8 cellular contexts compared by ENCODE assay signal in genomic region chr5:138543730-138544104, GRCh38. TPM values are rescaled to one million over a fixed set of nuclear protein-coding genes. Genes with fewer than 3 reads are reported as not detected.
DNase-seq lines count a peak whose midpoint lies in the region; ATAC-seq, FAIRE-seq and TF ChIP-seq lines count a peak whose summit lies in the region.

No MANE protein-coding gene starts in this region.

- peaks cover 52% of the 10 kb centered on the region for H3K4me1 ChIP-seq in CD8-positive, alpha-beta T cell (ENCODE audit: insufficient read depth, low read length)
- H3K4me1 ChIP-seq in astrocyte (ENCODE audit: insufficient read depth, low read length), result peaks cover 22% of the 10 kb centered on the region
- peaks cover 40 to 62% of the 10 kb centered on the region in 2 donors for H3K4me1 ChIP-seq in thoracic aorta (ENCODE audit: control insufficient read depth in 1 of 2, low read depth in 2 of 2)

- peak overlapping the region; percentile 100 for H3K27ac ChIP-seq in CD8-positive, alpha-beta T cell (ENCODE audit: low read depth, low read length)
- peak overlapping the region; percentile 100 for H3K27ac ChIP-seq in astrocyte (ENCODE audit: low read depth, low read length)
- H3K27ac ChIP-seq in thoracic aorta, result peak overlapping the region; percentile 98 to 99

- no peaks in the 10 kb centered on the region for H3K9me3 Mint-ChIP-seq in CD8-positive, alpha-beta T cell
- H3K9me3 Mint-ChIP-seq in astrocyte (ENCODE audit: unreplicated experiment), result no peaks in the 10 kb centered on the region

- FAIRE-seq in astrocyte (lab: Jason Lieb, UNC), result no peak

- peaks cover 73% of the 10 kb centered on the region for H3K4me1 Mint-ChIP-seq in CD8-positive, alpha-beta T cell (ENCODE audit: low read depth)
- peaks cover 46% of the 10 kb centered on the region for H3K4me1 Mint-ChIP-seq in astrocyte (ENCODE audit: low read depth, unreplicated experiment)

- CTCF ChIA-PET in CD8-positive, alpha-beta T cell (lab: Charles Lee), result interaction anchor here (0.9 to 1.9 kb wide), 8 partner anchors 10 to 192 kb away, joined by 3 to 9 read pairs (median 4); partner anchors contain the start of gene KDM3B

- no peaks in the 10 kb centered on the region for H3K9me3 ChIP-seq in CD8-positive, alpha-beta T cell (ENCODE audit: low read length)
- H3K9me3 ChIP-seq in astrocyte (ENCODE audit: insufficient read depth, low read depth, low read length) (no peaks in the 10 kb centered on the region), thoracic aorta (no peaks in the 10 kb centered on the region)

- peak overlapping the region; percentile 98 for H3K9ac ChIP-seq in astrocyte (ENCODE audit: low read length)

- peak overlapping the region; percentile 90 for H3K4me2 ChIP-seq in astrocyte (ENCODE audit: low read length)

- POLR2A ChIA-PET in CD8-positive, alpha-beta T cell (lab: Charles Lee), result interaction anchor here (0.6 to 2.9 kb wide), 19 partner anchors 9 to 860 kb away, joined by 3 to 45 read pairs (median 5); partner anchors contain the start of genes CDC23, EGR1, FAM53C and HSPA9

- H3K36me3 Mint-ChIP-seq in CD8-positive, alpha-beta T cell, result peaks cover 35% of the 10 kb centered on the region
- peaks cover 1% of the 10 kb centered on the region for H3K36me3 Mint-ChIP-seq in astrocyte (ENCODE audit: low read depth, unreplicated experiment)

- no peak for DNase-seq in CD8-positive, alpha-beta T cell
- DNase-seq in GM19240 (ENCODE audit: insufficient read length, low spot score) (peak; percentile 33), astrocyte (ENCODE audit: low read depth) (peak; percentile 80), kidney glomerular epithelial cell (lab: John Stamatoyannopoulos, UW) (peak; percentile 79), thoracic aorta (ENCODE audit: low spot score) (no peak), DMS79 treated with DMSO at 0.1 percent for 48 hours (lab: John Stamatoyannopoulos, UW) (no peak), DMS 273 treated with DMSO at 0.1 percent for 48 hours (lab: John Stamatoyannopoulos, UW) (no peak)

- intact Hi-C loops in CD8-positive, alpha-beta T cell (cut with DNase I, micrococcal nuclease), result loop anchor here (1.0 to 10.0 kb wide), 18 partner anchors 21 to 1021 kb away; partner anchors contain the start of genes EGR1 (in 2 of the 2), FAM13B (in 2 of the 2), HNRNPA0 (in 2 of the 2) and HSPA9 (in 2 of the 2)

- peak overlapping the region; percentile 100 for H3K4me3 Mint-ChIP-seq in CD8-positive, alpha-beta T cell
- peak overlapping the region; percentile 100 for H3K4me3 Mint-ChIP-seq in astrocyte (ENCODE audit: unreplicated experiment)

- H3K4me3 ChIP-seq in CD8-positive, alpha-beta T cell (ENCODE audit: low read depth, low read length), result peak overlapping the region; percentile 86
- H3K4me3 ChIP-seq in astrocyte (ENCODE audit: insufficient read depth, low read depth, low read length) (peak overlapping the region; percentile 91), thoracic aorta (peak overlapping the region; percentile 97)

- peaks cover 60% of the 10 kb centered on the region for H4K20me1 ChIP-seq in astrocyte (ENCODE audit: insufficient read depth, low read length)

- H3K36me3 ChIP-seq in CD8-positive, alpha-beta T cell (ENCODE audit: insufficient read depth, low read length), result no peaks in the 10 kb centered on the region
- H3K36me3 ChIP-seq in astrocyte (ENCODE audit: insufficient read depth, low read length), result no peaks in the 10 kb centered on the region
- no peaks in the 10 kb centered on the region for H3K36me3 ChIP-seq in thoracic aorta

- peak overlapping the region; percentile 85 for H2AFZ ChIP-seq in astrocyte (ENCODE audit: low read depth, low read length)

- TF ChIP-seq CTCF in CD8-positive, alpha-beta T cell (IDR thresholded peaks at IDR 0.05), result no peak
- no peak for TF ChIP-seq CTCF in astrocyte (IDR thresholded peaks at IDR 0.05; ENCODE audit: insufficient read depth, low read depth, low read length)
- no peak for TF ChIP-seq CTCF in thoracic aorta (IDR thresholded peaks at IDR 0.05)

- ATAC-seq in CD8-positive, alpha-beta T cell, result peak; percentile 54
- ATAC-seq in HG03378 (IDR thresholded peaks at IDR 0.05; ENCODE audit: unreplicated experiment), result peak; percentile 43
- peak; percentile 66 for ATAC-seq in thoracic aorta (ENCODE audit: insufficient number of reproducible peaks, low FRiP score, low read depth)

- H3K79me2 ChIP-seq in astrocyte (ENCODE audit: insufficient read depth, low read length), result peaks cover 97% of the 10 kb centered on the region

- H3K27me3 ChIP-seq in CD8-positive, alpha-beta T cell (ENCODE audit: insufficient read depth, low read length), result no peaks in the 10 kb centered on the region
- H3K27me3 ChIP-seq in astrocyte (ENCODE audit: insufficient read depth, low read length) (no peaks in the 10 kb centered on the region), thoracic aorta (replicated peaks; ENCODE audit: insufficient read depth) (no peaks in the 10 kb centered on the region)

- H3K27ac Mint-ChIP-seq in CD8-positive, alpha-beta T cell, result peak overlapping the region; percentile 100
- H3K27ac Mint-ChIP-seq in astrocyte (ENCODE audit: unreplicated experiment), result peak overlapping the region; percentile 100

- no peaks in the 10 kb centered on the region for H3K27me3 Mint-ChIP-seq in CD8-positive, alpha-beta T cell (ENCODE audit: low read depth)
- H3K27me3 Mint-ChIP-seq in astrocyte (ENCODE audit: low read depth, unreplicated experiment), result no peaks in the 10 kb centered on the region

RNA-seq across cellular contexts. Expression of gene ETF1, which starts 0.7 kb away (rescaled TPM):
- 100 to 1,000 TPM; 241 to 247 TPM for total RNA-seq in CD8-positive, alpha-beta T cell
- total RNA-seq in astrocyte (139 and 153 TPM in 2 replicates), thoracic aorta (100 to 1,000 TPM in 1 of 2 donors, 10 to 100 TPM in 1; 67.6 to 115 TPM)

RNA-seq across cellular contexts. Expression of gene HSPA9, which starts 31.5 kb away (rescaled TPM):
- total RNA-seq in CD8-positive, alpha-beta T cell, result 100 to 1,000 TPM; 464 to 500 TPM
- total RNA-seq in astrocyte (266 and 271 TPM in 2 replicates), thoracic aorta (100 to 1,000 TPM; 202 to 294 TPM)

Comparison
In these comparisons a context has a peak if more than half of its experiments do, and no peak if none do; other contexts are left out.
1. DNase-seq: peak in GM19240 (single experiment), astrocyte (single experiment) and kidney glomerular epithelial cell (single experiment); none in CD8-positive, alpha-beta T cell (0 of 7), thoracic aorta (single experiment), DMS79 treated with DMSO at 0.1 percent for 48 hours (single experiment) and DMS 273 treated with DMSO at 0.1 percent for 48 hours (single experiment).
2. Peak in every context shown above with its lines, with median percentiles within 50 percentile points of each other: ATAC-seq, H3K27ac ChIP-seq and H3K4me3 ChIP-seq.